1 cellular context compared by ENCODE assay signal in the genomic region with DNA sequence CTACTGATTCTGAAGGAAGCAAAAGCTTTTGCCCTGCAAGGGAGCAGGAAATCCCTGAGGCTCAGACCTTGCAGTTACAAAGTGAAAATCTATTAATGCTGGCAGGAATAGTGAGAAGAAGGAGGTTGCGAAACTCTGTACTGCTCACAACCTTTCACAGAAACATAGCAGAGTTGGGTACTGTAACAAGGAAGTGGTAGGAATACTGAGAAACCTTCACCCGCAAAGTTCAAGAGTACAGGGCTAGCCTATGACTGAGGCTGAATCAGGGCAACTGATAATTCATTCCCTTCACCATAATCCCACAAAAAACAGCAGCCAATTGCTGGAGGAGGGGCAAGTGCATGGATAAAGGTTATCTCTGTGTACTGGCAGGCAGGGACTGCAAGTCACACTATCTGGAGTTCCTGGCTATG.
TF ChIP-seq lines count a peak whose summit lies in the region.

No MANE protein-coding gene starts in this region.

TF ChIP-seq in GM23338, 12 proteins besides CTCF, POLR2A, EP300 and RAD21 (continued from another document):
- TF ChIP-seq, protein P1, sequence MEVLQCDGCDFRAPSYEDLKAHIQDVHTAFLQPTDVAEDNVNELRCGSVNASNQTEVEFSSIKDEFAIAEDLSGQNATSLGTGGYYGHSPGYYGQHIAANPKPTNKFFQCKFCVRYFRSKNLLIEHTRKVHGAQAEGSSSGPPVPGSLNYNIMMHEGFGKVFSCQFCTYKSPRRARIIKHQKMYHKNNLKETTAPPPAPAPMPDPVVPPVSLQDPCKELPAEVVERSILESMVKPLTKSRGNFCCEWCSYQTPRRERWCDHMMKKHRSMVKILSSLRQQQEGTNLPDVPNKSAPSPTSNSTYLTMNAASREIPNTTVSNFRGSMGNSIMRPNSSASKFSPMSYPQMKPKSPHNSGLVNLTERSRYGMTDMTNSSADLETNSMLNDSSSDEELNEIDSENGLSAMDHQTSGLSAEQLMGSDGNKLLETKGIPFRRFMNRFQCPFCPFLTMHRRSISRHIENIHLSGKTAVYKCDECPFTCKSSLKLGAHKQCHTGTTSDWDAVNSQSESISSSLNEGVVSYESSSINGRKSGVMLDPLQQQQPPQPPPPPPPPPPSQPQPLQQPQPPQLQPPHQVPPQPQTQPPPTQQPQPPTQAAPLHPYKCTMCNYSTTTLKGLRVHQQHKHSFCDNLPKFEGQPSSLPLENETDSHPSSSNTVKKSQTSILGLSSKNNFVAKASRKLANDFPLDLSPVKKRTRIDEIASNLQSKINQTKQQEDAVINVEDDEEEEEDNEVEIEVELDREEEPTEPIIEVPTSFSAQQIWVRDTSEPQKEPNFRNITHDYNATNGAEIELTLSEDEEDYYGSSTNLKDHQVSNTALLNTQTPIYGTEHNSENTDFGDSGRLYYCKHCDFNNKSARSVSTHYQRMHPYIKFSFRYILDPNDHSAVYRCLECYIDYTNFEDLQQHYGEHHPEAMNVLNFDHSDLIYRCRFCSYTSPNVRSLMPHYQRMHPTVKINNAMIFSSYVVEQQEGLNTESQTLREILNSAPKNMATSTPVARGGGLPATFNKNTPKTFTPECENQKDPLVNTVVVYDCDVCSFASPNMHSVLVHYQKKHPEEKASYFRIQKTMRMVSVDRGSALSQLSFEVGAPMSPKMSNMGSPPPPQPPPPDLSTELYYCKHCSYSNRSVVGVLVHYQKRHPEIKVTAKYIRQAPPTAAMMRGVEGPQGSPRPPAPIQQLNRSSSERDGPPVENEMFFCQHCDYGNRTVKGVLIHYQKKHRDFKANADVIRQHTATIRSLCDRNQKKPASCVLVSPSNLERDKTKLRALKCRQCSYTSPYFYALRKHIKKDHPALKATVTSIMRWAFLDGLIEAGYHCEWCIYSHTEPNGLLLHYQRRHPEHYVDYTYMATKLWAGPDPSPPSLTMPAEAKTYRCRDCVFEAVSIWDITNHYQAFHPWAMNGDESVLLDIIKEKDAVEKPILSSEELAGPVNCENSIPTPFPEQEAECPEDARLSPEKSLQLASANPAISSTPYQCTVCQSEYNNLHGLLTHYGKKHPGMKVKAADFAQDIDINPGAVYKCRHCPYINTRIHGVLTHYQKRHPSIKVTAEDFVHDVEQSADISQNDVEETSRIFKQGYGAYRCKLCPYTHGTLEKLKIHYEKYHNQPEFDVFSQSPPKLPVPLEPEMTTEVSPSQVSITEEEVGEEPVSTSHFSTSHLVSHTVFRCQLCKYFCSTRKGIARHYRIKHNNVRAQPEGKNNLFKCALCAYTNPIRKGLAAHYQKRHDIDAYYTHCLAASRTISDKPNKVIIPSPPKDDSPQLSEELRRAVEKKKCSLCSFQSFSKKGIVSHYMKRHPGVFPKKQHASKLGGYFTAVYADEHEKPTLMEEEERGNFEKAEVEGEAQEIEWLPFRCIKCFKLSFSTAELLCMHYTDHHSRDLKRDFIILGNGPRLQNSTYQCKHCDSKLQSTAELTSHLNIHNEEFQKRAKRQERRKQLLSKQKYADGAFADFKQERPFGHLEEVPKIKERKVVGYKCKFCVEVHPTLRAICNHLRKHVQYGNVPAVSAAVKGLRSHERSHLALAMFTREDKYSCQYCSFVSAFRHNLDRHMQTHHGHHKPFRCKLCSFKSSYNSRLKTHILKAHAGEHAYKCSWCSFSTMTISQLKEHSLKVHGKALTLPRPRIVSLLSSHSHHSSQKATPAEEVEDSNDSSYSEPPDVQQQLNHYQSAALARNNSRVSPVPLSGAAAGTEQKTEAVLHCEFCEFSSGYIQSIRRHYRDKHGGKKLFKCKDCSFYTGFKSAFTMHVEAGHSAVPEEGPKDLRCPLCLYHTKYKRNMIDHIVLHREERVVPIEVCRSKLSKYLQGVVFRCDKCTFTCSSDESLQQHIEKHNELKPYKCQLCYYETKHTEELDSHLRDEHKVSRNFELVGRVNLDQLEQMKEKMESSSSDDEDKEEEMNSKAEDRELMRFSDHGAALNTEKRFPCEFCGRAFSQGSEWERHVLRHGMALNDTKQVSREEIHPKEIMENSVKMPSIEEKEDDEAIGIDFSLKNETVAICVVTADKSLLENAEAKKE (CRISPR knock-in tag; IDR thresholded peaks at IDR 0.05) = no peak
- TF ChIP-seq EZH2 (IDR thresholded peaks at IDR 0.05; ENCODE audit: low read depth, unreplicated experiment) = no peak
TF ChIP-seq in GM23338: peak in this region for 0.
